In the genomic region with DNA sequence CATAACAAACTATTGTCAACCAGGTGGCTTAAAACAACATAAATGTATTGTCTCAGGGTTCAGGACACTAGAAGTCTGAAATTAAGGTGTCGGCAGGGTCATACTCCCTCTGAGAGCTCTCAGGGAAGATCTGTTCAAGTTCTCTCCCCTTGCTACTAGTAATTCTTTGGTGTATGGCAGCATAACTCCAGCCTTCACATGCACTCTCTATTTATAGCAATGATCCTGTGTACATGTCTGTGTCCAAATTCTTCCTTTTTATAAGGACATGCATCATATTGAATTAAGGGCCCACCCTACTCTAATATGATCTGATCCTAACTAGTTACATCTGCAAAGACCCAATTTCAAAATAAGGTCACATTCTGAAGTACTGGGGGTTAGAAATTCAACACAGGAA, we compare ENCODE assay signal across 22 cellular contexts. TPM values are rescaled to one million over a fixed set of nuclear protein-coding genes. Genes with fewer than 3 reads are reported as not detected.
DNase-seq lines count a peak whose midpoint lies in the region; ATAC-seq and TF ChIP-seq lines count a peak whose summit lies in the region.
"Had no signal": no experiment of that assay in that cellular context is flagged by ENCODE, and none has a peak within 500 bp of the region (broad histone marks: within the 10 kb centered on the region; RNA-seq: fewer than 3 reads in every experiment).

No MANE protein-coding gene starts in this region.

- TF ChIP-seq POLR2A in heart left ventricle (IDR thresholded peaks at IDR 0.05): no peak

- H3K36me3 ChIP-seq in heart left ventricle (no peaks in the 10 kb centered on the region), psoas muscle (ENCODE audit: insufficient read depth in 1 of 2, low read depth in 1 of 2) (no peaks in the 10 kb centered on the region), skeletal muscle tissue (ENCODE audit: control insufficient read depth in 3 of 3, insufficient read depth in 3 of 3, low read length in 3 of 3) (no peaks in the 10 kb centered on the region)
- H3K36me3 ChIP-seq: BE2C; BLaER1 treated with 17β-estradiol and CSF1 and Interleukin-3, amounts not matched to agents 10 nM and 100 nM; HAP-1 had no signal

- no peaks in the 10 kb centered on the region for H3K36me3 Mint-ChIP-seq in CD4-positive, alpha-beta T cell (ENCODE audit: low read depth)
- H3K36me3 Mint-ChIP-seq: CD14-positive monocyte; CD4-positive, alpha-beta memory T cell had no signal

- intact Hi-C loops in heart left ventricle (cut with DNase I): no loop called here
- intact Hi-C loops in left cardiac atrium (cut with DNase I): no loop called here
- intact Hi-C loops in psoas muscle (cut with DNase I): loop anchor here in 1 of 2 donors (10.0 kb wide), 1 partner anchor 102 kb away; no protein-coding TSS in a partner anchor
- intact Hi-C loops in CD4-positive, alpha-beta T cell (cut with DNase I, micrococcal nuclease): no loop called here

- CTCF ChIA-PET in CD4-positive, alpha-beta T cell (lab: Charles Lee): no interaction called here

- no peaks in the 10 kb centered on the region for H3K27me3 Mint-ChIP-seq in CD4-positive, alpha-beta T cell
- H3K27me3 Mint-ChIP-seq: CD4-positive, alpha-beta memory T cell had no signal

- no peak overlapping the region for H3K27ac Mint-ChIP-seq in CD4-positive, alpha-beta T cell
- H3K27ac Mint-ChIP-seq: CD14-positive monocyte; CD4-positive, alpha-beta memory T cell; HFFc6 had no signal

- TF ChIP-seq CTCF in heart left ventricle (IDR thresholded peaks at IDR 0.05) (no peak), psoas muscle (IDR thresholded peaks at IDR 0.05) (no peak)
- no peak for TF ChIP-seq CTCF in CD4-positive, alpha-beta T cell (IDR thresholded peaks at IDR 0.05)

- H3K4me3 Mint-ChIP-seq in CD4-positive, alpha-beta T cell: no peak overlapping the region
- H3K4me3 Mint-ChIP-seq: CD14-positive monocyte; CD4-positive, alpha-beta memory T cell; HFFc6 had no signal

- H3K9ac ChIP-seq in skeletal muscle tissue (ENCODE audit: low read depth in 1 of 3, low read length in 3 of 3): peak overlapping the region; percentile 24 to 35 (median 34)
- H3K9ac ChIP-seq: BLaER1 treated with 17β-estradiol and CSF1 and Interleukin-3, amounts not matched to agents 10 nM and 100 nM had no signal

- ATAC-seq in heart left ventricle (peak; percentile 35 to 49 (median 37)), left cardiac atrium (no peak), psoas muscle (peak; percentile 44 to 82 (median 72))
- no peak for ATAC-seq in CD4-positive, alpha-beta T cell (ENCODE audit: poor library complexity)
- ATAC-seq: A549 had no signal

- H3K4me1 ChIP-seq in heart left ventricle (peaks cover 0 to 63% (median 13%) of the 10 kb centered on the region in 12 donors), psoas muscle (peaks cover 24% of the 10 kb centered on the region), skeletal muscle tissue (ENCODE audit: control insufficient read depth in 3 of 3, insufficient read depth in 3 of 3, low read length in 3 of 3) (peaks cover 9 to 14% (median 12%) of the 10 kb centered on the region in 3 donors)
- H3K4me1 ChIP-seq: A549; BLaER1 treated with 17β-estradiol and CSF1 and Interleukin-3, amounts not matched to agents 10 nM and 100 nM; HAP-1 had no signal

- 57 to 63% (median 59%) methylated on average over 1 of the region's 1 CpG for WGBS in heart left ventricle, 4 donors
- WGBS in psoas muscle, 3 donors: 33 to 57% (median 41%) methylated on average over 1 of the region's 1 CpG

- no peak overlapping the region for H3K4me3 ChIP-seq in heart left ventricle
- no peak overlapping the region for H3K4me3 ChIP-seq in psoas muscle
- no peak overlapping the region for H3K4me3 ChIP-seq in skeletal muscle tissue (ENCODE audit: low read length in 3 of 3)
- H3K4me3 ChIP-seq: A549; BLaER1 treated with 17β-estradiol and CSF1 and Interleukin-3, amounts not matched to agents 10 nM and 100 nM; HAP-1 had no signal

- no peaks in the 10 kb centered on the region for H3K27me3 ChIP-seq in heart left ventricle
- no peaks in the 10 kb centered on the region for H3K27me3 ChIP-seq in psoas muscle (ENCODE audit: insufficient read depth in 3 of 3, low read length in 2 of 3)
- no peaks in the 10 kb centered on the region for H3K27me3 ChIP-seq in skeletal muscle tissue (ENCODE audit: control insufficient read depth in 3 of 3, insufficient read depth in 3 of 3, low read length in 3 of 3)
- no peaks in the 10 kb centered on the region for H3K27me3 ChIP-seq in CD4-positive, alpha-beta T cell (ENCODE audit: control insufficient read depth, insufficient read depth, low read length)
- H3K27me3 ChIP-seq: BE2C; BLaER1 treated with 17β-estradiol and CSF1 and Interleukin-3, amounts not matched to agents 10 nM and 100 nM had no signal

- H3K9me3 ChIP-seq in heart left ventricle (peaks cover 0 to 5% (median 0%) of the 10 kb centered on the region in 12 donors), psoas muscle (no peaks in the 10 kb centered on the region), skeletal muscle tissue (ENCODE audit: control insufficient read depth in 3 of 3, low read length in 3 of 3) (no peaks in the 10 kb centered on the region)
- H3K9me3 ChIP-seq in CD4-positive, alpha-beta T cell (ENCODE audit: control insufficient read depth, low read length): no peaks in the 10 kb centered on the region
- H3K9me3 ChIP-seq: BE2C, HAP-1 had no signal

- H3K9me3 Mint-ChIP-seq in CD4-positive, alpha-beta T cell: peaks cover 2% of the 10 kb centered on the region
- H3K9me3 Mint-ChIP-seq: HFFc6 had no signal

- POLR2A ChIA-PET in CD4-positive, alpha-beta T cell (lab: Charles Lee): no interaction called here

- no peaks in the 10 kb centered on the region for H3K4me1 Mint-ChIP-seq in CD4-positive, alpha-beta T cell (ENCODE audit: low read depth)
- H3K4me1 Mint-ChIP-seq: CD14-positive monocyte; CD4-positive, alpha-beta memory T cell had no signal

- DNase-seq in heart left ventricle (no peak), left cardiac atrium (no peak), NCI-H69 (lab: John Stamatoyannopoulos, UW) (peak; percentile 81), psoas muscle (no peak), DMS 273 (lab: John Stamatoyannopoulos, UW; ENCODE audit: unreplicated experiment) (no peak)
- DNase-seq in CD4-positive, alpha-beta T cell: no peak
- DNase-seq: 8988T; ACHN; AML-193; BE2C; Calu3; CD4-positive, alpha-beta memory T cell; COR-L47; DMS153; DND-41; GOT3; HFFc6 had no signal

- H3K27ac ChIP-seq in heart left ventricle (peak overlapping the region in 4 of 12 donors; percentile 39 to 52 (median 50)), psoas muscle (peak overlapping the region; percentile 89), skeletal muscle tissue (ENCODE audit: low read depth, low read length) (peak overlapping the region; percentile 76)
- no peak overlapping the region for H3K27ac ChIP-seq in CD4-positive, alpha-beta T cell (ENCODE audit: low read depth, low read length)
- H3K27ac ChIP-seq: A549; BLaER1 treated with 17β-estradiol and CSF1 and Interleukin-3, amounts not matched to agents 10 nM and 100 nM had no signal

RNA-seq across cellular contexts. Expression of a gene that starts 27.2 kb away (rescaled TPM):
- total RNA-seq in heart left ventricle (100 to 1,000 TPM in 2 of 9 donors, 10 to 100 TPM in 7; 39.1 to 122 (median 60.9) TPM), left cardiac atrium (10 to 100 TPM; 29.5 to 39.8 TPM), psoas muscle (100 to 1,000 TPM in 3 of 4 donors, 10 to 100 TPM in 1; 97.5 to 167 (median 127) TPM), skeletal muscle tissue (116 TPM)
- polyA plus RNA-seq in heart left ventricle (10 to 100 TPM; 13.5 to 20.9 TPM), psoas muscle (10 to 100 TPM; 10.2 to 62.6 (median 19.8) TPM)
- not detected for total RNA-seq in CD4-positive, alpha-beta T cell
- total RNA-seq: CD4-positive, alpha-beta memory T cell had no signal
- polyA plus RNA-seq: CD4-positive, alpha-beta memory T cell had no signal

Comparison
In these comparisons a context has a peak if more than half of its experiments do, and no peak if none do; other contexts are left out.
1. ATAC-seq: peak in heart left ventricle (4 of 4) and psoas muscle (4 of 4); none in left cardiac atrium (0 of 2) and CD4-positive, alpha-beta T cell (single experiment).
2. RNA of a gene that starts 27.2 kb away (total RNA-seq): 97.5 to 167 TPM in psoas muscle, 116 TPM in skeletal muscle tissue (single experiment), 39.1 to 122 TPM in heart left ventricle and 29.5 to 39.8 TPM in left cardiac atrium; not detected in CD4-positive, alpha-beta T cell; every median in the first group is over 10 times any median in the second.